In genomic region chr13:74866151-74866550, GRCh38 we compare ENCODE assay signal across 16 cellular contexts.
DNase-seq lines count a peak whose midpoint lies in the region; ATAC-seq and TF ChIP-seq lines count a peak whose summit lies in the region.
"Had no signal": no experiment of that assay in that cellular context is flagged by ENCODE, and none has a peak within 500 bp of the region (broad histone marks: within the 10 kb centered on the region; RNA-seq: fewer than 3 reads in every experiment).

No MANE protein-coding gene starts in this region.

- ATAC-seq in SK-N-SH treated with all-trans-retinoic acid at 6 μM for 48 hours: no peak

- H3K36me3 ChIP-seq in SK-N-SH (replicated peaks in 1 of 2; ENCODE audit: control insufficient read depth in 1 of 2, insufficient read depth in 2 of 2, low read length in 1 of 2): no peaks in the 10 kb centered on the region

- H3K9me3 ChIP-seq in SK-N-SH: no peaks in the 10 kb centered on the region

- no peaks in the 10 kb centered on the region for H3K4me1 Mint-ChIP-seq in activated T-helper 2 cell treated with anti-CD3 and anti-CD28 coated beads, Interferon-gamma antibody, Interleukin-2, Interleukin-4, amounts not matched to agents 10 μg/mL and 5 μg/mL and 100 μg/mL, durations not matched to agents 14 hours and 24 hours and 36 hours (ENCODE audit: low read depth)
- H3K4me1 Mint-ChIP-seq: B cell had no signal

- no peaks in the 10 kb centered on the region for H3F3A ChIP-seq in SK-N-SH (replicated peaks; ENCODE audit: insufficient read depth)

- no peaks in the 10 kb centered on the region; a peak in 1 of 4 replicates for H3K4me1 ChIP-seq in SK-N-SH (ENCODE audit: control insufficient read depth in 1 of 2, insufficient read depth in 2 of 2, low read depth in 1 of 2, low read length in 1 of 2)

- no peak overlapping the region for H3K4me2 ChIP-seq in SK-N-SH

- H3K27ac Mint-ChIP-seq in activated T-helper 2 cell treated with anti-CD3 and anti-CD28 coated beads, Interferon-gamma antibody, Interleukin-2, Interleukin-4, amounts not matched to agents 10 μg/mL and 5 μg/mL and 100 μg/mL, durations not matched to agents 14 hours and 24 hours and 36 hours: no peak overlapping the region
- H3K27ac Mint-ChIP-seq: B cell; CD4-positive, alpha-beta T cell had no signal

- POLR2A ChIA-PET in SK-N-SH (lab: Yijun Ruan, JAX): no interaction called here

- H3K9ac ChIP-seq in SK-N-SH: no peak overlapping the region

- H3K36me3 Mint-ChIP-seq in activated T-helper 2 cell treated with anti-CD3 and anti-CD28 coated beads, Interferon-gamma antibody, Interleukin-2, Interleukin-4, amounts not matched to agents 10 μg/mL and 5 μg/mL and 100 μg/mL, durations not matched to agents 14 hours and 24 hours and 36 hours (ENCODE audit: low read depth): no peaks in the 10 kb centered on the region

- no peaks in the 10 kb centered on the region for H3K9me3 Mint-ChIP-seq in activated T-helper 2 cell treated with anti-CD3 and anti-CD28 coated beads, Interferon-gamma antibody, Interleukin-2, Interleukin-4, amounts not matched to agents 10 μg/mL and 5 μg/mL and 100 μg/mL, durations not matched to agents 14 hours and 24 hours and 36 hours

- TF ChIP-seq RAD21 in SK-N-SH (IDR thresholded peaks at IDR 0.05; ENCODE audit: low read length): no peak

- H3K27me3 ChIP-seq in SK-N-SH (ENCODE audit: insufficient read depth): no peaks in the 10 kb centered on the region

- no peak for TF ChIP-seq EP300 in SK-N-SH (IDR thresholded peaks at IDR 0.05; ENCODE audit: borderline replicate concordance in 1 of 2, low read depth in 1 of 2, low read length in 1 of 2)

- H3K4me3 Mint-ChIP-seq in activated T-helper 2 cell treated with anti-CD3 and anti-CD28 coated beads, Interferon-gamma antibody, Interleukin-2, Interleukin-4, amounts not matched to agents 10 μg/mL and 5 μg/mL and 100 μg/mL, durations not matched to agents 14 hours and 24 hours and 36 hours (ENCODE audit: low read depth): no peak overlapping the region
- H3K4me3 Mint-ChIP-seq: B cell; CD4-positive, alpha-beta T cell had no signal

- CTCF ChIA-PET in SK-N-SH (lab: Yijun Ruan, JAX): no interaction called here

- no peaks in the 10 kb centered on the region for H3K27me3 Mint-ChIP-seq in activated T-helper 2 cell treated with anti-CD3 and anti-CD28 coated beads, Interferon-gamma antibody, Interleukin-2, Interleukin-4, amounts not matched to agents 10 μg/mL and 5 μg/mL and 100 μg/mL, durations not matched to agents 14 hours and 24 hours and 36 hours (ENCODE audit: low read depth)
- H3K27me3 Mint-ChIP-seq: B cell; CD4-positive, alpha-beta T cell had no signal

- no peaks in the 10 kb centered on the region for H3K9me2 ChIP-seq in SK-N-SH

- DNase-seq in SK-N-SH (no peak), dedifferentiated amniotic fluid mesenchymal stem cell (ENCODE audit: extremely low spot score) (peak; percentile 32), fibroblast of pulmonary artery (ENCODE audit: low read depth) (peak; percentile 12), epidermal melanocyte (ENCODE audit: insufficient read length, low spot score) (no peak), cerebellar cortex (ENCODE audit: low spot score) (no peak), AG08395 (ENCODE audit: low spot score) (no peak)
- DNase-seq in activated T-helper 2 cell treated with anti-CD3 and anti-CD28 coated beads, Interferon-gamma antibody, Interleukin-2, Interleukin-4, amounts not matched to agents 10 μg/mL and 5 μg/mL and 100 μg/mL, durations not matched to agents 14 hours and 24 hours and 36 hours (ENCODE audit: low spot score): no peak
- DNase-seq: C1 segment of cervical spinal cord; Calu3; CD4-positive, alpha-beta T cell; DMS 273 treated with DMSO at 0.1 percent for 48 hours; HCEC 1CT had no signal

- H4K20me1 ChIP-seq in SK-N-SH (ENCODE audit: insufficient read depth): no peaks in the 10 kb centered on the region

- H3K79me2 ChIP-seq in SK-N-SH (ENCODE audit: insufficient read depth): no peaks in the 10 kb centered on the region

- intact Hi-C loops in activated T-helper 2 cell treated with anti-CD3 and anti-CD28 coated beads, Interferon-gamma antibody, Interleukin-2, Interleukin-4, amounts not matched to agents 10 μg/mL and 5 μg/mL and 100 μg/mL, durations not matched to agents 14 hours and 24 hours and 36 hours (cut with micrococcal nuclease): no loop called here

- WGBS in SK-N-SH (ENCODE audit: low lambda C conversion rate): 5% methylated on average over 1 of the region's 1 CpG

- H2AFZ ChIP-seq in SK-N-SH (ENCODE audit: low read depth): no peak overlapping the region

- H3K4me3 ChIP-seq in SK-N-SH (ENCODE audit: low read depth in 2 of 2, low read length in 1 of 2): no peak overlapping the region
- no peak overlapping the region for H3K4me3 ChIP-seq in fibroblast of pulmonary artery (replicated peaks; ENCODE audit: low read depth, low read length)

- no peak overlapping the region for H3K27ac ChIP-seq in SK-N-SH (ENCODE audit: low read depth in 2 of 2, low read length in 1 of 2)
- H3K27ac ChIP-seq: 22Rv1, HL-60 had no signal

- TF ChIP-seq CTCF in SK-N-SH (IDR thresholded peaks at IDR 0.05): no peak
- no peak for TF ChIP-seq CTCF in fibroblast of pulmonary artery (IDR thresholded peaks at IDR 0.05; ENCODE audit: low read length, missing control alignments)

TF ChIP-seq in SK-N-SH treated with all-trans-retinoic acid at 6 μM for 48 hours, 23 proteins besides CTCF, POLR2A, EP300 and RAD21:
- TF ChIP-seq PPARA (CRISPR knock-in tag; IDR thresholded peaks at IDR 0.05; ENCODE audit: borderline replicate concordance) (no peak), ISL1 (CRISPR knock-in tag; IDR thresholded peaks at IDR 0.05) (peak; percentile 46)

TF ChIP-seq in SK-N-SH, 30 proteins besides CTCF, POLR2A, EP300 and RAD21:
- TF ChIP-seq TEAD4 (IDR thresholded peaks at IDR 0.05; ENCODE audit: borderline replicate concordance, insufficient read depth): no peak

Comparison
In these comparisons a context has a peak if more than half of its experiments do, and no peak if none do; other contexts are left out.
1. DNase-seq: peak in dedifferentiated amniotic fluid mesenchymal stem cell (single experiment) and fibroblast of pulmonary artery (single experiment); none in SK-N-SH (single experiment), epidermal melanocyte (single experiment), cerebellar cortex (single experiment), AG08395 (single experiment) and activated T-helper 2 cell treated with anti-CD3 and anti-CD28 coated beads, Interferon-gamma antibody, Interleukin-2, Interleukin-4, amounts not matched to agents 10 μg/mL and 5 μg/mL and 100 μg/mL, durations not matched to agents 14 hours and 24 hours and 36 hours (single experiment).